ENCODE assay signal across 2 cellular contexts in the genomic region with DNA sequence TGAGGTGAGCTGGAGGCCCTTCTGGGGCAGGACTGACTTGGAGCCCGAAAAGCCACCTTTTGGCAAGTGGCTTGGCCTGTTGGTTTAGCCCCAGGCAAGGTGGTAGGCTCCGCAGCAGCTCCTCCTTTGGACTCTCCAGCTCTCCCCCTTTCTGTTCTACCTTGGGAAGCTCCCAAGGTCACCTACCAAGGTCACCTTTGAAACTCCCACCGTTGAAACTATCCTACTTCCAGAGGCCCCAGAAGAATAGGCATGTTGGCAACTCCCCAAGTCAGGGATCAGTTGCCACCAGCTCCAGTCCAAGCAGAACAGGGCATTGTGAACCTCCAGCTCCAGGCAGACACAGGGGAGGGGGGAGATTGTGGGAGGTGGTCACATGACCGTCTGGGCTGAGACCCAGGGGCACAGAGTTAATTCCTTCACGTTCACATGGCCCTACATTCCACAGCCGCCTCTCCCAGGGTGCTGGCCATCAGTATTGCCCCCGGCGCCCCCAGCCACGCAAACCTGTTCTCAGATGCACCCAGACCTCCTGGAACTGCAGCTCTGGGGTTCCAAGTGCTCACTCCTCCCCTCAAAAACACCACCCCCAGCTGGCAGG.
TF ChIP-seq lines count a peak whose summit lies in the region.

No MANE protein-coding gene starts in this region.

TF ChIP-seq in H1, 55 proteins besides CTCF, POLR2A, EP300 and RAD21 (continued from another document):
- TF ChIP-seq SP4 (IDR thresholded peaks at IDR 0.05; ENCODE audit: low read length), result no peak
- TF ChIP-seq MAX (IDR thresholded peaks at IDR 0.05), result 0 out of 2 replicates have a peak, but pooled peaks have one; percentile 26
- no peak for TF ChIP-seq SUZ12 (IDR thresholded peaks at IDR 0.05; ENCODE audit: low read length)
- no peak for TF ChIP-seq CBX5 (IDR thresholded peaks at IDR 0.05; ENCODE audit: low read depth, low read length)
- no peak for TF ChIP-seq SIRT6 (IDR thresholded peaks at IDR 0.05; ENCODE audit: low read length)
- TF ChIP-seq GABPA (IDR thresholded peaks at IDR 0.05; ENCODE audit: borderline replicate concordance, insufficient read depth, low read length), result no peak
- no peak for TF ChIP-seq JUN (IDR thresholded peaks at IDR 0.05; ENCODE audit: low read depth, low read length)
- no peak for TF ChIP-seq ZNF274 (IDR thresholded peaks at IDR 0.05; ENCODE audit: borderline replicate concordance, extremely low read depth, low read length)
- no peak for TF ChIP-seq KDM5A (IDR thresholded peaks at IDR 0.05; ENCODE audit: low read length)
- TF ChIP-seq BRCA1 (IDR thresholded peaks at IDR 0.05; ENCODE audit: low read depth, low read length), result no peak
- no peak for TF ChIP-seq BACH1 (IDR thresholded peaks at IDR 0.05; ENCODE audit: low read length)
- TF ChIP-seq RBBP5 (IDR thresholded peaks at IDR 0.05; ENCODE audit: borderline replicate concordance, low read depth, low read length), result no peak
- no peak for TF ChIP-seq FOSL1 (IDR thresholded peaks at IDR 0.05; ENCODE audit: insufficient read depth, low read depth, low read length)
- TF ChIP-seq RNF2 (IDR thresholded peaks at IDR 0.05; ENCODE audit: borderline replicate concordance, low read depth, low read length, missing control alignments, poor library complexity, severe bottlenecking), result no peak
- TF ChIP-seq POU5F1 (IDR thresholded peaks at IDR 0.05; ENCODE audit: low read depth, low read length), result no peak

TF ChIP-seq in HepG2, 621 proteins besides CTCF, POLR2A, EP300 and RAD21 (continued from another document and continues in another):
- TF ChIP-seq, protein P1, sequence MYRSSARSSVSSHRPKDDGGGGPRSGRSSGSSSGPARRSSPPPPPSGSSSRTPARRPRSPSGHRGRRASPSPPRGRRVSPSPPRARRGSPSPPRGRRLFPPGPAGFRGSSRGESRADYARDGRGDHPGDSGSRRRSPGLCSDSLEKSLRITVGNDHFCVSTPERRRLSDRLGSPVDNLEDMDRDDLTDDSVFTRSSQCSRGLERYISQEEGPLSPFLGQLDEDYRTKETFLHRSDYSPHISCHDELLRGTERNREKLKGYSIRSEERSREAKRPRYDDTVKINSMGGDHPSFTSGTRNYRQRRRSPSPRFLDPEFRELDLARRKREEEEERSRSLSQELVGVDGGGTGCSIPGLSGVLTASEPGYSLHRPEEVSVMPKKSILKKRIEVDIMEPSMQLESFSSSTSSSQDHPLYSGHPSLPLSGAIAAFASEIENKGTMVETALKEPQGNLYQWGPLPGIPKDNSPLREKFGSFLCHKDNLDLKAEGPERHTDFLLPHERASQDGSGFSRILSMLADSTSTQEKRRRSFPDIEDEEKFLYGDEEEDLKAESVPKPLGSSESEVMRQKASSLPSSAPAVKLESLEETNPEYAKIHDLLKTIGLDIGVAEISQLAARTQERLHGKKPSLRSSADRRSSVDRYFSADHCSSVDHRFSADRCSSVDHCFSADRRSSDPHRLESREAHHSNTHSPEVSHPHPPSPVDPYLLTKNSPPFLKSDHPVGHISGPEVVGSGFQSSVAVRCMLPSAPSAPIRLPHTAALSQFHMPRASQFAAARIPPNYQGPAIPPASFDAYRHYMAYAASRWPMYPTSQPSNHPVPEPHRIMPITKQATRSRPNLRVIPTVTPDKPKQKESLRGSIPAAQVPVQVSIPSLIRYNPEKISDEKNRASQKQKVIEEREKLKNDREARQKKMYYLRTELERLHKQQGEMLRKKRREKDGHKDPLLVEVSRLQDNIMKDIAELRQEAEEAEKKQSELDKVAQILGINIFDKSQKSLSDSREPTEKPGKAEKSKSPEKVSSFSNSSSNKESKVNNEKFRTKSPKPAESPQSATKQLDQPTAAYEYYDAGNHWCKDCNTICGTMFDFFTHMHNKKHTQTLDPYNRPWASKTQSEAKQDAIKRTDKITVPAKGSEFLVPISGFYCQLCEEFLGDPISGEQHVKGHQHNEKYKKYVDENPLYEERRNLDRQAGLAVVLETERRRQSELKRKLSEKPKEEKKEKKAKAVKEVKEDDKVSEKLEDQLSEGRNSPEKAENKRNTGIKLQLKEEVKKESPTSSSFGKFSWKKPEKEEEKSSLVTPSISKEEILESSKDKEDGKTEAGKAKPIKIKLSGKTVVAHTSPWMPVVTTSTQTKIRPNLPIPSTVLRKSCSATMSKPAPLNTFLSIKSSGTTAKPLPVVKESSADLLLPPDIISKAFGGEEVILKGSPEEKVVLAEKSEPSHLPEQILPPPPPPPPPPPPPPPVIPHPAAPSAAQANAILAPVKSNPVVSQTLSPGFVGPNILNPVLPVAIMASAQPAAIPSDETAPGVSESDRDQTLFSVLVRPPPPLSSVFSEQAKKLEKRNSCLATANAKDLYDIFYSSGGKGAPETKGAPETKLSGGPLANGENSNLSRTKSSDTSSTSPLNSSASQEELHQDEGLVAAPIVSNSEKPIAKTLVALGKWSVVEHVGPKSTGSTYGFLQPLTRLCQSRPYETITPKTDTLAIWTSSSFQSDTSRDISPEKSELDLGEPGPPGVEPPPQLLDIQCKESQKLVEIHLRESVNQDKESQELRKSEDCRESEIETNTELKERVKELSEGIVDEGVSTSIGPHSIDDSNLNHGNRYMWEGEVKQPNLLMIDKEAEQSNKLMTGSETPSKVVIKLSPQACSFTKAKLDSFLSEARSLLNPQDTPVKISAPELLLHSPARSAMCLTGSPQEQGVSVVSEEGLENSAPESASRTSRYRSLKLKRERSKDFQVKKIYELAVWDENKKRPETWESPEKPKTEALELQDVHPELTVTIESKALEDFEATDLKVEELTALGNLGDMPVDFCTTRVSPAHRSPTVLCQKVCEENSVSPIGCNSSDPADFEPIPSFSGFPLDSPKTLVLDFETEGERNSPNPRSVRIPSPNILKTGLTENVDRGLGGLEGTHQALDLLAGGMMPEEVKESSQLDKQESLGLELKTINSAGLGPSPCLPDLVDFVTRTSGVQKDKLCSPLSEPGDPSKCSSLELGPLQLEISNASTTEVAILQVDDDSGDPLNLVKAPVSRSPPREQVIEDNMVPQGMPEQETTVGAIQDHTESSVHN (CRISPR knock-in tag; IDR thresholded peaks at IDR 0.05), result no peak
- TF ChIP-seq, protein P2, sequence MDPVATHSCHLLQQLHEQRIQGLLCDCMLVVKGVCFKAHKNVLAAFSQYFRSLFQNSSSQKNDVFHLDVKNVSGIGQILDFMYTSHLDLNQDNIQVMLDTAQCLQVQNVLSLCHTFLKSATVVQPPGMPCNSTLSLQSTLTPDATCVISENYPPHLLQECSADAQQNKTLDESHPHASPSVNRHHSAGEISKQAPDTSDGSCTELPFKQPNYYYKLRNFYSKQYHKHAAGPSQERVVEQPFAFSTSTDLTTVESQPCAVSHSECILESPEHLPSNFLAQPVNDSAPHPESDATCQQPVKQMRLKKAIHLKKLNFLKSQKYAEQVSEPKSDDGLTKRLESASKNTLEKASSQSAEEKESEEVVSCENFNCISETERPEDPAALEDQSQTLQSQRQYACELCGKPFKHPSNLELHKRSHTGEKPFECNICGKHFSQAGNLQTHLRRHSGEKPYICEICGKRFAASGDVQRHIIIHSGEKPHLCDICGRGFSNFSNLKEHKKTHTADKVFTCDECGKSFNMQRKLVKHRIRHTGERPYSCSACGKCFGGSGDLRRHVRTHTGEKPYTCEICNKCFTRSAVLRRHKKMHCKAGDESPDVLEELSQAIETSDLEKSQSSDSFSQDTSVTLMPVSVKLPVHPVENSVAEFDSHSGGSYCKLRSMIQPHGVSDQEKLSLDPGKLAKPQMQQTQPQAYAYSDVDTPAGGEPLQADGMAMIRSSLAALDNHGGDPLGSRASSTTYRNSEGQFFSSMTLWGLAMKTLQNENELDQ (CRISPR knock-in tag; IDR thresholded peaks at IDR 0.05; ENCODE audit: borderline replicate concordance), result no peak
- TF ChIP-seq SKI (IDR thresholded peaks at IDR 0.05; ENCODE audit: partially characterized antibody) (peak; percentile 38), ZMYM4 (CRISPR knock-in tag; IDR thresholded peaks at IDR 0.05) (peak; percentile 26; the same call in 1 of the 2 replicates), ARID3A (IDR thresholded peaks at IDR 0.05; ENCODE audit: low read depth, low read length) (no peak), ZFYVE20 (CRISPR knock-in tag; IDR thresholded peaks at IDR 0.05; ENCODE audit: borderline replicate concordance, low read depth) (no peak), SNAPC2 (CRISPR knock-in tag; IDR thresholded peaks at IDR 0.05) (no peak), KLF11 (CRISPR knock-in tag; IDR thresholded peaks at IDR 0.05) (peak; percentile 29; the same call in 1 of the 2 replicates), SIX4 (CRISPR knock-in tag; IDR thresholded peaks at IDR 0.05) (no peak), ZNF788 (CRISPR knock-in tag; IDR thresholded peaks at IDR 0.05; ENCODE audit: borderline replicate concordance) (0 out of 2 replicates have a peak, but pooled peaks have one; percentile 31), SNAI1 (CRISPR knock-in tag; IDR thresholded peaks at IDR 0.05; ENCODE audit: borderline replicate concordance) (no peak), ZNF281 (CRISPR knock-in tag; IDR thresholded peaks at IDR 0.05; ENCODE audit: borderline replicate concordance) (peak; percentile 17; the same call in 1 of the 2 replicates), MATR3 (CRISPR knock-in tag; IDR thresholded peaks at IDR 0.05) (no peak), LBX2 (CRISPR knock-in tag; IDR thresholded peaks at IDR 0.05; ENCODE audit: borderline replicate concordance) (no peak)
- TF ChIP-seq, protein P3, sequence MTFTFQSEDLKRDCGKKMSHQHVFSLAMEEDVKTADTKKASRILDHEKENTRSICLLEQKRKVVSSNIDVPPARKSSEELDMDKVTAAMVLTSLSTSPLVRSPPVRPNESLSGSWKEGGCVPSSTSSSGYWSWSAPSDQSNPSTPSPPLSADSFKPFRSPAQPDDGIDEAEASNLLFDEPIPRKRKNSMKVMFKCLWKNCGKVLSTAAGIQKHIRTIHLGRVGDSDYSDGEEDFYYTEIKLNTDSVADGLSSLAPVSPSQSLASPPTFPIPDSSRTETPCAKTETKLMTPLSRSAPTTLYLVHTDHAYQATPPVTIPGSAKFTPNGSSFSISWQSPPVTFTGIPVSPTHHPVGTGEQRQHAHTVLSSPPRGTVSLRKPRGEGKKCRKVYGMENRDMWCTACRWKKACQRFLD (CRISPR knock-in tag; IDR thresholded peaks at IDR 0.05; ENCODE audit: borderline replicate concordance), result no peak
- TF ChIP-seq, protein P4, sequence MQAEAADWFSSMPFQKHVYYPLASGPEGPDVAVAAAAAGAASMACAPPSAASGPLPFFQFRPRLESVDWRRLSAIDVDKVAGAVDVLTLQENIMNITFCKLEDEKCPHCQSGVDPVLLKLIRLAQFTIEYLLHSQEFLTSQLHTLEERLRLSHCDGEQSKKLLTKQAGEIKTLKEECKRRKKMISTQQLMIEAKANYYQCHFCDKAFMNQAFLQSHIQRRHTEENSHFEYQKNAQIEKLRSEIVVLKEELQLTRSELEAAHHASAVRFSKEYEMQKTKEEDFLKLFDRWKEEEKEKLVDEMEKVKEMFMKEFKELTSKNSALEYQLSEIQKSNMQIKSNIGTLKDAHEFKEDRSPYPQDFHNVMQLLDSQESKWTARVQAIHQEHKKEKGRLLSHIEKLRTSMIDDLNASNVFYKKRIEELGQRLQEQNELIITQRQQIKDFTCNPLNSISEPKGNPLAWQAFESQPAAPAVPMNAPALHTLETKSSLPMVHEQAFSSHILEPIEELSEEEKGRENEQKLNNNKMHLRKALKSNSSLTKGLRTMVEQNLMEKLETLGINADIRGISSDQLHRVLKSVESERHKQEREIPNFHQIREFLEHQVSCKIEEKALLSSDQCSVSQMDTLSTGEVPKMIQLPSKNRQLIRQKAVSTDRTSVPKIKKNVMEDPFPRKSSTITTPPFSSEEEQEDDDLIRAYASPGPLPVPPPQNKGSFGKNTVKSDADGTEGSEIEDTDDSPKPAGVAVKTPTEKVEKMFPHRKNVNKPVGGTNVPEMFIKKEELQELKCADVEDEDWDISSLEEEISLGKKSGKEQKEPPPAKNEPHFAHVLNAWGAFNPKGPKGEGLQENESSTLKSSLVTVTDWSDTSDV (CRISPR knock-in tag; IDR thresholded peaks at IDR 0.05), result no peak
